39 cellular contexts compared by ENCODE assay signal in genomic region chr10:9160275-9160674, GRCh38.
"Had no signal": no experiment of that assay in that cellular context is flagged by ENCODE, and none has a peak within 500 bp of the region (broad histone marks: within the 10 kb centered on the region; RNA-seq: fewer than 3 reads in every experiment).

No MANE protein-coding gene starts in this region.

- DNase-seq: activated B cell treated with CpG ODN at 0.5 μM for 24 hours; activated CD4-positive, alpha-beta memory T cell treated with anti-CD3 and anti-CD28 coated beads for 36 hours; activated CD4-positive, alpha-beta T cell treated with anti-CD3 and anti-CD28 coated beads for 4 hours; activated CD4-positive, alpha-beta T cell treated with anti-CD3 and anti-CD28 coated beads, Interleukin-2, amount 10 ng/mL, durations not matched to agents 24 days and 14 days; activated CD4-positive, alpha-beta T cell treated with anti-CD3 and anti-CD28 coated beads, Interleukin-2, amount 50 U/mL, for 1 hour; activated CD4-positive, alpha-beta T cell treated with anti-CD3 and anti-CD28 coated beads, Interleukin-2, amount 50 U/mL, for 4 hours; activated CD4-positive, CD25-positive, alpha-beta regulatory T cell treated with anti-CD3 and anti-CD28 coated beads, Interleukin-2, amount 50 U/mL, for 72 hours; activated CD8-positive, alpha-beta memory T cell treated with anti-CD3 and anti-CD28 coated beads, Interleukin-2, amount 50 U/mL, for 4 hours; activated CD8-positive, alpha-beta T cell treated with anti-CD3 and anti-CD28 coated beads for 36 hours; activated effector memory CD4-positive, alpha-beta T cell treated with anti-CD3 and anti-CD28 coated beads, Interleukin-2, amount 50 U/mL, for 16 hours; activated gamma-delta T cell treated with Interleukin-2 at 50 U/mL for 16 hours; activated naive CD4-positive, alpha-beta T cell; activated naive CD4-positive, alpha-beta T cell treated with anti-CD3 and anti-CD28 coated beads for 36 hours; activated naive CD4-positive, alpha-beta T cell treated with anti-CD3 and anti-CD28 coated beads, Interleukin-2, amount 50 U/mL, for 16 hours; activated naive CD8-positive, alpha-beta T cell treated with anti-CD3 and anti-CD28 coated beads for 36 hours; activated T-cell treated with anti-CD3 and anti-CD28 coated beads for 4 hours; activated T-cell treated with anti-CD3 and anti-CD28 coated beads, Interleukin-2, amount 50 U/mL, for 1 hour; activated T-cell treated with anti-CD3 and anti-CD28 coated beads, Interleukin-2, amount 50 U/mL, for 4 hours; activated T-cell treated with anti-CD3 and anti-CD28 coated beads, Interleukin-2, amount 50 U/mL, for 72 hours; adrenal gland; amniotic stem cell; aorta; body of pancreas; brain microvascular endothelial cell; caudate nucleus; cerebellar nuclear complex; T-helper 2 cell; T-helper 9 cell had no signal

- FAIRE-seq: astrocyte, bronchial epithelial cell, TTC549 had no signal

- H3K4me1 ChIP-seq: adrenal gland, body of pancreas had no signal

- H3K4me3 Mint-ChIP-seq: activated B cell treated with CpG ODN at 0.5 μM for 24 hours; activated CD4-positive, alpha-beta memory T cell treated with anti-CD3 and anti-CD28 coated beads for 36 hours; activated CD4-positive, alpha-beta T cell treated with anti-CD3 and anti-CD28 coated beads, Interleukin-2, amount 10 ng/mL, durations not matched to agents 24 days and 14 days; activated CD8-positive, alpha-beta T cell treated with anti-CD3 and anti-CD28 coated beads for 36 hours; activated naive CD4-positive, alpha-beta T cell treated with anti-CD3 and anti-CD28 coated beads for 36 hours; activated naive CD8-positive, alpha-beta T cell treated with anti-CD3 and anti-CD28 coated beads for 36 hours; activated T-cell treated with anti-CD3 and anti-CD28 coated beads, Interleukin-2, amount 50 U/mL, for 4 hours; activated T-cell treated with anti-CD3 and anti-CD28 coated beads, Interleukin-2, amount 50 U/mL, for 72 hours; activated T-helper 1 cell treated with anti-CD3 and anti-CD28 coated beads, Interleukin-12 subunit alpha, Interleukin-12 subunit beta, Interleukin-2, Interleukin-4 antibody, amounts not matched to agents 30 ng/mL and 10 ng/mL and 1 ng/mL, durations not matched to agents 14 hours and 24 hours and 36 hours; activated T-helper 17 cell treated with anti-CD3 and anti-CD28 coated beads, Interleukin-2, amount 50 U/mL, for 72 hours; central memory CD8-positive, alpha-beta T cell; T-helper 1 cell treated with Interleukin-12 subunit alpha and Interleukin-12 subunit beta and Interleukin-4 antibody, amounts not matched to agents 30 μg/mL and 1 μg/mL, for 36 hours; T-helper 2 cell treated with Interferon-gamma antibody and Interleukin-4, amounts not matched to agents 5 μg/mL and 100 μg/mL, for 36 hours had no signal

- ATAC-seq: activated CD8-positive, alpha-beta T cell treated with anti-CD3 and anti-CD28 coated beads for 36 hours; activated naive CD4-positive, alpha-beta T cell treated with anti-CD3 and anti-CD28 coated beads, Interleukin-2, amount 50 U/mL, for 72 hours; activated T-cell treated with anti-CD3 and anti-CD28 coated beads, Interleukin-2, amount 50 U/mL, for 4 hours; activated T-cell treated with anti-CD3 and anti-CD28 coated beads, Interleukin-2, amount 50 U/mL, for 72 hours; activated T-helper 17 cell treated with anti-CD3 and anti-CD28 coated beads, Interleukin-2, amount 50 U/mL, for 72 hours; body of pancreas had no signal

- H3K9me3 ChIP-seq: adrenal gland had no signal

- H3K9me3 Mint-ChIP-seq: central memory CD8-positive, alpha-beta T cell had no signal

- H3K27me3 ChIP-seq: adrenal gland, body of pancreas, brain microvascular endothelial cell, cardiac muscle cell had no signal

- H3K27ac Mint-ChIP-seq: activated B cell treated with CpG ODN at 0.5 μM for 24 hours; activated CD4-positive, alpha-beta memory T cell treated with anti-CD3 and anti-CD28 coated beads for 36 hours; activated CD4-positive, alpha-beta T cell treated with anti-CD3 and anti-CD28 coated beads, Interleukin-2, amount 10 ng/mL, durations not matched to agents 24 days and 14 days; activated CD8-positive, alpha-beta T cell treated with anti-CD3 and anti-CD28 coated beads for 36 hours; activated naive CD4-positive, alpha-beta T cell treated with anti-CD3 and anti-CD28 coated beads for 36 hours; activated naive CD4-positive, alpha-beta T cell treated with anti-CD3 and anti-CD28 coated beads, Interleukin-2, amount 50 U/mL, for 72 hours; activated naive CD8-positive, alpha-beta T cell treated with anti-CD3 and anti-CD28 coated beads for 36 hours; activated T-cell treated with anti-CD3 and anti-CD28 coated beads, Interleukin-2, amount 50 U/mL, for 72 hours; activated T-helper 1 cell treated with anti-CD3 and anti-CD28 coated beads, Interleukin-12 subunit alpha, Interleukin-12 subunit beta, Interleukin-2, Interleukin-4 antibody, amounts not matched to agents 30 ng/mL and 10 ng/mL and 1 ng/mL, durations not matched to agents 14 hours and 24 hours and 36 hours; activated T-helper 17 cell treated with anti-CD3 and anti-CD28 coated beads, Interleukin-2, amount 50 U/mL, for 72 hours; T-helper 1 cell treated with Interleukin-12 subunit alpha and Interleukin-12 subunit beta and Interleukin-4 antibody, amounts not matched to agents 30 μg/mL and 1 μg/mL, for 36 hours; T-helper 2 cell treated with Interferon-gamma antibody and Interleukin-4, amounts not matched to agents 5 μg/mL and 100 μg/mL, for 36 hours had no signal

- H3K27ac ChIP-seq: adrenal gland, body of pancreas, brain microvascular endothelial cell, cardiac muscle cell, VCaP had no signal

- H3K4me1 Mint-ChIP-seq: activated B cell treated with CpG ODN at 0.5 μM for 24 hours; activated T-helper 17 cell treated with anti-CD3 and anti-CD28 coated beads, Interleukin-2, amount 50 U/mL, for 72 hours; central memory CD8-positive, alpha-beta T cell had no signal

- H3K27me3 Mint-ChIP-seq: activated B cell treated with CpG ODN at 0.5 μM for 24 hours; activated CD4-positive, alpha-beta memory T cell treated with anti-CD3 and anti-CD28 coated beads for 36 hours; activated CD4-positive, alpha-beta T cell treated with anti-CD3 and anti-CD28 coated beads, Interleukin-2, amount 10 ng/mL, durations not matched to agents 24 days and 14 days; activated CD8-positive, alpha-beta T cell treated with anti-CD3 and anti-CD28 coated beads for 36 hours; activated naive CD8-positive, alpha-beta T cell treated with anti-CD3 and anti-CD28 coated beads for 36 hours had no signal

- H3K36me3 ChIP-seq: adrenal gland, brain microvascular endothelial cell, cardiac muscle cell had no signal

- H3K4me3 ChIP-seq: adrenal gland, body of pancreas, cardiac muscle cell had no signal
